In genomic region chr6:2354138-2354491, GRCh38 we compare ENCODE assay signal across 13 cellular contexts.
"Had no signal": no experiment of that assay in that cellular context is flagged by ENCODE, and none has a peak within 500 bp of the region (broad histone marks: within the 10 kb centered on the region; RNA-seq: fewer than 3 reads in every experiment).

No MANE protein-coding gene starts in this region.

- H3K9me3 ChIP-seq: breast epithelium, esophagus muscularis mucosa, gastroesophageal sphincter, ovary, suprapubic skin, upper lobe of right lung had no signal

- H3K4me3 ChIP-seq: breast epithelium, esophagus muscularis mucosa, gastroesophageal sphincter, ovary, suprapubic skin, upper lobe of right lung had no signal

- H3K27me3 Mint-ChIP-seq: activated B cell treated with CpG ODN at 0.5 μM for 24 hours; activated T-cell treated with anti-CD3 and anti-CD28 coated beads, Interleukin-2, amount 50 U/mL, for 24 hours; dendritic cell treated with granulocyte-macrophage colony-stimulating factor and Interleukin-4, amounts not matched to agents 40 ng/mL and 50 ng/mL, for 4 days; naive thymus-derived CD8-positive, alpha-beta T cell; stimulated activated naive CD8-positive, alpha-beta T cell treated with anti-CD3 and anti-CD28 coated beads, Interleukin-15, Interleukin-2, amounts not matched to agents 100 ng/mL and 50 ng/mL, for 24 hours had no signal

- DNase-seq: activated B cell treated with CpG ODN at 0.5 μM for 24 hours, upper lobe of right lung had no signal

- H3K36me3 ChIP-seq: breast epithelium, esophagus muscularis mucosa, gastroesophageal sphincter, ovary, suprapubic skin, upper lobe of right lung had no signal

- H3K27ac Mint-ChIP-seq: activated B cell treated with CpG ODN at 0.5 μM for 24 hours; activated CD4-positive, alpha-beta memory T cell treated with anti-CD3 and anti-CD28 coated beads, Interleukin-2, amount 10 ng/mL, durations not matched to agents 7 days and 5 days; activated naive CD4-positive, alpha-beta T cell treated with anti-CD3 and anti-CD28 coated beads for 36 hours; activated T-cell treated with anti-CD3 and anti-CD28 coated beads, Interleukin-2, amount 50 U/mL, for 24 hours; dendritic cell treated with granulocyte-macrophage colony-stimulating factor and Interleukin-4, amounts not matched to agents 40 ng/mL and 50 ng/mL, for 4 days; naive thymus-derived CD8-positive, alpha-beta T cell; stimulated activated naive CD8-positive, alpha-beta T cell treated with anti-CD3 and anti-CD28 coated beads, Interleukin-15, Interleukin-2, amounts not matched to agents 100 ng/mL and 50 ng/mL, for 24 hours had no signal

- H3K4me1 ChIP-seq: breast epithelium, suprapubic skin, upper lobe of right lung had no signal

- H3K27ac ChIP-seq: ovary, suprapubic skin, upper lobe of right lung had no signal

- H3K9me3 Mint-ChIP-seq: activated B cell treated with CpG ODN at 0.5 μM for 24 hours; activated CD4-positive, alpha-beta memory T cell treated with anti-CD3 and anti-CD28 coated beads, Interleukin-2, amount 10 ng/mL, durations not matched to agents 7 days and 5 days; activated naive CD4-positive, alpha-beta T cell treated with anti-CD3 and anti-CD28 coated beads for 36 hours; activated T-cell treated with anti-CD3 and anti-CD28 coated beads, Interleukin-2, amount 50 U/mL, for 24 hours; dendritic cell treated with granulocyte-macrophage colony-stimulating factor and Interleukin-4, amounts not matched to agents 40 ng/mL and 50 ng/mL, for 4 days; naive thymus-derived CD8-positive, alpha-beta T cell; stimulated activated naive CD8-positive, alpha-beta T cell treated with anti-CD3 and anti-CD28 coated beads, Interleukin-15, Interleukin-2, amounts not matched to agents 100 ng/mL and 50 ng/mL, for 24 hours had no signal

- H3K4me3 Mint-ChIP-seq: activated B cell treated with CpG ODN at 0.5 μM for 24 hours; activated CD4-positive, alpha-beta memory T cell treated with anti-CD3 and anti-CD28 coated beads, Interleukin-2, amount 10 ng/mL, durations not matched to agents 7 days and 5 days; activated naive CD4-positive, alpha-beta T cell treated with anti-CD3 and anti-CD28 coated beads for 36 hours; activated T-cell treated with anti-CD3 and anti-CD28 coated beads, Interleukin-2, amount 50 U/mL, for 24 hours; dendritic cell treated with granulocyte-macrophage colony-stimulating factor and Interleukin-4, amounts not matched to agents 40 ng/mL and 50 ng/mL, for 4 days; naive thymus-derived CD8-positive, alpha-beta T cell; stimulated activated naive CD8-positive, alpha-beta T cell treated with anti-CD3 and anti-CD28 coated beads, Interleukin-15, Interleukin-2, amounts not matched to agents 100 ng/mL and 50 ng/mL, for 24 hours had no signal

- H3K4me1 Mint-ChIP-seq: activated B cell treated with CpG ODN at 0.5 μM for 24 hours; activated CD4-positive, alpha-beta memory T cell treated with anti-CD3 and anti-CD28 coated beads, Interleukin-2, amount 10 ng/mL, durations not matched to agents 7 days and 5 days; naive thymus-derived CD8-positive, alpha-beta T cell had no signal

- ATAC-seq: naive thymus-derived CD8-positive, alpha-beta T cell had no signal

- H3K27me3 ChIP-seq: breast epithelium, esophagus muscularis mucosa, gastroesophageal sphincter, ovary, suprapubic skin, upper lobe of right lung had no signal
